ENCODE assay signal across 20 cellular contexts in genomic region chr3:29937185-29937584, GRCh38.
DNase-seq lines count a peak whose midpoint lies in the region; ATAC-seq, FAIRE-seq and TF ChIP-seq lines count a peak whose summit lies in the region.
"Had no signal": no experiment of that assay in that cellular context is flagged by ENCODE, and none has a peak within 500 bp of the region (broad histone marks: within the 10 kb centered on the region; RNA-seq: fewer than 3 reads in every experiment).

No MANE protein-coding gene starts in this region.

- TF ChIP-seq POLR2A in HepG2 (IDR thresholded peaks at IDR 0.05; ENCODE audit: insufficient read depth in 1 of 2, low read depth in 2 of 2, low read length in 2 of 2) (no peak), right lobe of liver (IDR thresholded peaks at IDR 0.05) (no peak)

- POLR2A ChIA-PET in HepG2 (lab: Yijun Ruan, JAX), result no interaction called here

- no peak overlapping the region for H3K4me2 ChIP-seq in HepG2 (ENCODE audit: low read depth, low read length)
- H3K4me2 ChIP-seq: PC-9 had no signal

- no peaks in the 10 kb centered on the region for H4K20me1 ChIP-seq in HepG2 (ENCODE audit: insufficient read depth, low read length)

- H3K4me1 ChIP-seq in HepG2 (ENCODE audit: insufficient read depth, low read length) (no peaks in the 10 kb centered on the region), right lobe of liver (no peaks in the 10 kb centered on the region), adipocyte (ENCODE audit: control insufficient read depth, insufficient read depth, low read length) (peaks cover 8% of the 10 kb centered on the region)
- H3K4me1 ChIP-seq: colonic mucosa had no signal

- no peaks in the 10 kb centered on the region for H3K27me3 ChIP-seq in HepG2 (ENCODE audit: control insufficient read depth in 1 of 2, insufficient read depth in 2 of 2, low read length in 2 of 2)
- no peaks in the 10 kb centered on the region for H3K27me3 ChIP-seq in right lobe of liver
- no peaks in the 10 kb centered on the region for H3K27me3 ChIP-seq in adipocyte (replicated peaks; ENCODE audit: control insufficient read depth, insufficient read depth, low read length)
- H3K27me3 ChIP-seq: colonic mucosa had no signal

- DNase-seq in HepG2 (ENCODE audit: low spot score), result no peak
- DNase-seq in right lobe of liver, result no peak
- DNase-seq in adipocyte (ENCODE audit: low read depth), result peak; percentile 42
- peak; percentile 9 for DNase-seq in fibroblast of peridontal ligament (ENCODE audit: extremely low read depth)
- no peak for DNase-seq in sciatic nerve (ENCODE audit: low spot score)
- no peak for DNase-seq in SKM-1 treated with dmso at 0.1 percent for 144 hours (lab: John Stamatoyannopoulos, UW; ENCODE audit: unreplicated experiment)
- DNase-seq in head of caudate nucleus, result no peak
- DNase-seq in dedifferentiated amniotic fluid mesenchymal stem cell (ENCODE audit: extremely low spot score), result no peak
- DNase-seq: activated CD4-positive, alpha-beta T cell treated with anti-CD3 and anti-CD28 coated beads for 4 hours; activated effector memory CD4-positive, alpha-beta T cell treated with anti-CD3 and anti-CD28 coated beads, Interleukin-2, amount 50 U/mL, for 16 hours; colonic mucosa; islet precursor cell; naive thymus-derived CD8-positive, alpha-beta T cell; NCI-H1105 treated with DMSO at 0.1 percent for 48 hours; NCI-H2107; NCI-H748 treated with DMSO at 0.1 percent for 48 hours; stimulated activated naive CD4-positive, alpha-beta T cell had no signal

- H3K9ac ChIP-seq in HepG2 (ENCODE audit: insufficient read depth, low read depth, low read length) (no peak overlapping the region), adipocyte (ENCODE audit: low read length) (no peak overlapping the region)

- H3K9me3 ChIP-seq in HepG2 (ENCODE audit: low read length), result no peaks in the 10 kb centered on the region
- no peaks in the 10 kb centered on the region for H3K9me3 ChIP-seq in right lobe of liver
- H3K9me3 ChIP-seq in adipocyte (ENCODE audit: control insufficient read depth, low read length), result no peaks in the 10 kb centered on the region
- H3K9me3 ChIP-seq: colonic mucosa had no signal

- H3K27ac ChIP-seq in HepG2 (ENCODE audit: extremely low read length, insufficient read depth, low read length) (no peak overlapping the region), right lobe of liver (no peak overlapping the region)
- H3K27ac ChIP-seq: colonic mucosa, PC-9 had no signal

- intact Hi-C loops in HepG2 (cut with micrococcal nuclease; ENCODE audit: unreplicated experiment) (no loop called here), right lobe of liver (cut with DNase I) (no loop called here), sciatic nerve (cut with DNase I) (no loop called here), head of caudate nucleus (cut with DNase I) (no loop called here)

- H3K36me3 ChIP-seq in HepG2 (replicated peaks in 1 of 2; ENCODE audit: control insufficient read depth in 1 of 2, insufficient read depth in 2 of 2, low read length in 2 of 2) (no peaks in the 10 kb centered on the region), right lobe of liver (no peaks in the 10 kb centered on the region), adipocyte (ENCODE audit: control insufficient read depth, insufficient read depth, low read length, severe bottlenecking) (peaks cover 22% of the 10 kb centered on the region)
- H3K36me3 ChIP-seq: colonic mucosa had no signal

- no peaks in the 10 kb centered on the region for H3K79me2 ChIP-seq in HepG2 (ENCODE audit: insufficient read depth, low read length)

- CTCF ChIA-PET in HepG2 (lab: Yijun Ruan, JAX; ENCODE audit: low intra/inter-chr PET ratio, low total read pairs), result no interaction called here

- TF ChIP-seq EP300 in HepG2 (IDR thresholded peaks at IDR 0.05; ENCODE audit: low read depth in 2 of 2, low read length in 2 of 2) (no peak), HepG2 (CRISPR knock-in tag; IDR thresholded peaks at IDR 0.05; ENCODE audit: borderline replicate concordance) (no peak)

- H3K4me3 ChIP-seq in HepG2 (replicated peaks in 1 of 3; ENCODE audit: insufficient read depth in 1 of 3, low read depth in 2 of 3, low read length in 3 of 3) (no peak overlapping the region), right lobe of liver (no peak overlapping the region), adipocyte (ENCODE audit: low read length) (no peak overlapping the region)
- H3K4me3 ChIP-seq: colonic mucosa, PC-9 had no signal

- no peak for TF ChIP-seq RAD21 in HepG2 (CRISPR knock-in tag; IDR thresholded peaks at IDR 0.05)

- ATAC-seq in HepG2 (no peak), right lobe of liver (no peak), sciatic nerve (no peak)
- ATAC-seq: naive thymus-derived CD8-positive, alpha-beta T cell had no signal

- TF ChIP-seq CTCF in HepG2 (CRISPR knock-in tag; IDR thresholded peaks at IDR 0.05) (no peak), right lobe of liver (IDR thresholded peaks at IDR 0.05) (no peak)

- BruUV-seq in HepG2 (replicated peaks; lab: Mats Ljungman, UMichigan), result no TSS peak

- no peak for FAIRE-seq in HepG2 (lab: Jason Lieb, UNC)
- FAIRE-seq: A204.1, TTC549 had no signal

- in situ Hi-C loops in HepG2 (cut with HindIII; ENCODE audit: extremely low pct_ligation_motif_present, low pct_unique_long_range_greater_than_20kb), result no loop called here

- no peak overlapping the region for H2AFZ ChIP-seq in HepG2 (ENCODE audit: low read length)
- H2AFZ ChIP-seq: PC-9 had no signal

TF ChIP-seq in HepG2, 621 proteins besides CTCF, POLR2A, EP300 and RAD21 (continues in another document):
- TF ChIP-seq TOPORS (CRISPR knock-in tag; IDR thresholded peaks at IDR 0.05), result no peak
- TF ChIP-seq RNF219 (CRISPR knock-in tag; IDR thresholded peaks at IDR 0.05), result no peak
- no peak for TF ChIP-seq ZNF562 (CRISPR knock-in tag; IDR thresholded peaks at IDR 0.05; ENCODE audit: borderline replicate concordance)
- no peak for TF ChIP-seq ZUFSP (CRISPR knock-in tag; IDR thresholded peaks at IDR 0.05; ENCODE audit: borderline replicate concordance)
- TF ChIP-seq ZNF234 (CRISPR knock-in tag; conservative IDR thresholded peaks at IDR 0.05), result no peak
- TF ChIP-seq U2AF1 (optimal IDR thresholded peaks at IDR 0.05; ENCODE audit: low read depth, low read length), result no peak
- TF ChIP-seq LCORL (IDR thresholded peaks at IDR 0.05), result no peak
- TF ChIP-seq LCORL (CRISPR knock-in tag; IDR thresholded peaks at IDR 0.05), result no peak
- no peak for TF ChIP-seq CENPBD1 (CRISPR knock-in tag; IDR thresholded peaks at IDR 0.05; ENCODE audit: borderline replicate concordance, low read depth)
- no peak for TF ChIP-seq MYPOP (CRISPR knock-in tag; IDR thresholded peaks at IDR 0.05)
- no peak for TF ChIP-seq ZGPAT (CRISPR knock-in tag; IDR thresholded peaks at IDR 0.05)
- TF ChIP-seq TEAD2 (CRISPR knock-in tag; IDR thresholded peaks at IDR 0.05), result no peak

Comparison
In these comparisons a context has a peak if more than half of its experiments do, and no peak if none do; other contexts are left out.
1. DNase-seq: peak in adipocyte (single experiment) and fibroblast of peridontal ligament (single experiment); none in HepG2 (single experiment), right lobe of liver (0 of 3), sciatic nerve (single experiment), SKM-1 treated with dmso at 0.1 percent for 144 hours (single experiment), head of caudate nucleus (0 of 42) and dedifferentiated amniotic fluid mesenchymal stem cell (single experiment).